Comparison of ENCODE assay signal across 8 cellular contexts in genomic region chr1:9438431-9439073, GRCh38.
A peak's percentile ranks its signal among the peaks of the same experiment; 100 is the strongest.
DNase-seq lines count a peak whose midpoint lies in the region; ATAC-seq and TF ChIP-seq lines count a peak whose summit lies in the region.

No MANE protein-coding gene starts in this region.

- H3K27ac ChIP-seq in layer of hippocampus (ENCODE audit: low read depth, low read length), result peak overlapping the region; percentile 82
- peak overlapping the region; percentile 74 to 75 for H3K27ac ChIP-seq in thoracic aorta

- no peaks in the 10 kb centered on the region for H3K27me3 ChIP-seq in layer of hippocampus (ENCODE audit: control insufficient read depth, insufficient read depth, low read length)
- no peaks in the 10 kb centered on the region for H3K27me3 ChIP-seq in thoracic aorta (replicated peaks; ENCODE audit: insufficient read depth)

- H3K9me3 ChIP-seq in thoracic aorta, result no peaks in the 10 kb centered on the region

- H3K36me3 ChIP-seq in thoracic aorta, result no peaks in the 10 kb centered on the region

- peaks cover 31 to 91% of the 10 kb centered on the region in 2 donors for H3K4me1 ChIP-seq in thoracic aorta (ENCODE audit: control insufficient read depth in 1 of 2, low read depth in 2 of 2)

- H3K4me3 ChIP-seq in thoracic aorta, result no peak overlapping the region

- peak; percentile 55 for DNase-seq in brain pericyte (ENCODE audit: low read depth, low spot score)
- DNase-seq in thoracic aorta (ENCODE audit: low spot score), result peak; percentile 59
- DNase-seq in KG1 (lab: John Stamatoyannopoulos, UW), result no peak
- DNase-seq in NCI-H1436 (lab: John Stamatoyannopoulos, UW), result no peak

- ATAC-seq in thoracic aorta (ENCODE audit: insufficient number of reproducible peaks, low FRiP score, low read depth), result peak; percentile 47
- ATAC-seq in HG02870 (IDR thresholded peaks at IDR 0.05; ENCODE audit: unreplicated experiment), result no peak
- ATAC-seq in HG02623 (IDR thresholded peaks at IDR 0.05; ENCODE audit: unreplicated experiment), result no peak

- no peak for TF ChIP-seq RAD21 in Ishikawa (IDR thresholded peaks at IDR 0.05; ENCODE audit: low read depth)

- TF ChIP-seq EP300 in Ishikawa (IDR thresholded peaks at IDR 0.05; ENCODE audit: borderline replicate concordance), result no peak

- no peak for TF ChIP-seq CTCF in thoracic aorta (IDR thresholded peaks at IDR 0.05)

TF ChIP-seq in Ishikawa, 13 proteins besides CTCF, POLR2A, EP300 and RAD21:
- peak; percentile 55; the same call in 1 of the 2 replicates for TF ChIP-seq CEBPB (IDR thresholded peaks at IDR 0.05)
- TF ChIP-seq TAF1 (IDR thresholded peaks at IDR 0.05; ENCODE audit: low read depth), result no peak

Comparison
In these comparisons a context has a peak if more than half of its experiments do, and no peak if none do; other contexts are left out.
1. DNase-seq: peak in brain pericyte (single experiment) and thoracic aorta (single experiment); none in KG1 (single experiment) and NCI-H1436 (single experiment).